20 cellular contexts compared by ENCODE assay signal in genomic region chr10:7435674-7436073, GRCh38. TPM values are rescaled to one million over a fixed set of nuclear protein-coding genes. Genes with fewer than 3 reads are reported as not detected.
A peak's percentile ranks its signal among the peaks of the same experiment; 100 is the strongest.
DNase-seq lines count a peak whose midpoint lies in the region; ATAC-seq and TF ChIP-seq lines count a peak whose summit lies in the region.
"Had no signal": no experiment of that assay in that cellular context is flagged by ENCODE, and none has a peak within 500 bp of the region (broad histone marks: within the 10 kb centered on the region; RNA-seq: fewer than 3 reads in every experiment).

No MANE protein-coding gene starts in this region.

- in situ Hi-C loops in HAP-1 (cut with MboI; ENCODE audit: low sequenced_read_pairs) (no loop called here), gastrocnemius medialis (cut with MboI; ENCODE audit: low sequenced_read_pairs in 4 of 4) (no loop called here)

- H3F3A ChIP-seq in DOHH2 (ENCODE audit: control insufficient read depth, insufficient read depth): peaks cover 8% of the 10 kb centered on the region

- no peak for TF ChIP-seq CTCF in DOHH2 (IDR thresholded peaks at IDR 0.05; ENCODE audit: low read depth, low read length, poor library complexity, severe bottlenecking)
- TF ChIP-seq CTCF in gastrocnemius medialis (IDR thresholded peaks at IDR 0.05 in 4 of 5, conservative IDR thresholded peaks at IDR 0.05 in 1 of 5): no peak

- no peaks in the 10 kb centered on the region for H4K20me1 ChIP-seq in DOHH2 (ENCODE audit: control insufficient read depth, insufficient read depth, low read depth, low read length)

- ATAC-seq in GM19043 (IDR thresholded peaks at IDR 0.05; ENCODE audit: low read depth, unreplicated experiment) (peak; percentile 51), HG03159 (IDR thresholded peaks at IDR 0.05; ENCODE audit: unreplicated experiment) (peak; percentile 72), gastrocnemius medialis (no peak), HG03378 (IDR thresholded peaks at IDR 0.05; ENCODE audit: unreplicated experiment) (no peak)
- ATAC-seq: A549; left lobe of liver; stimulated activated effector memory CD8-positive, alpha-beta T cell treated with anti-CD3 and anti-CD28 coated beads, Interleukin-12 subunit alpha, Interleukin-12 subunit beta, amount 100 ng/mL, for 72 hours had no signal

- no peaks in the 10 kb centered on the region for H3K9me2 ChIP-seq in DOHH2 (replicated peaks; ENCODE audit: control insufficient read depth, low read length)

- TF ChIP-seq POLR2A in gastrocnemius medialis (IDR thresholded peaks at IDR 0.05): no peak

- H3K79me2 ChIP-seq in DOHH2 (ENCODE audit: control insufficient read depth, low read length): no peaks in the 10 kb centered on the region

- peak overlapping the region; percentile 67; the same call in 1 of the 2 replicates for H3K4me2 ChIP-seq in DOHH2 (ENCODE audit: low read length)
- H3K4me2 ChIP-seq: A549, KMS-11, smooth muscle cell had no signal

- no peaks in the 10 kb centered on the region for H3K27me3 ChIP-seq in DOHH2 (ENCODE audit: control insufficient read depth, low read length)
- H3K27me3 ChIP-seq in HAP-1 (ENCODE audit: low read depth): peaks cover 3% of the 10 kb centered on the region; the same call in 1 of the 2 replicates
- H3K27me3 ChIP-seq in gastrocnemius medialis: peaks cover 0 to 4% (median 0%) of the 10 kb centered on the region in 3 donors

- no peaks in the 10 kb centered on the region for H3K9me3 ChIP-seq in DOHH2 (ENCODE audit: control insufficient read depth, insufficient read depth, low read length)
- no peaks in the 10 kb centered on the region for H3K9me3 ChIP-seq in HAP-1
- H3K9me3 ChIP-seq in gastrocnemius medialis: no peaks in the 10 kb centered on the region
- H3K9me3 ChIP-seq: A549, transverse colon had no signal

- peaks cover 63% of the 10 kb centered on the region for H3K4me1 ChIP-seq in DOHH2 (ENCODE audit: control insufficient read depth, low read length)
- peaks cover 40% of the 10 kb centered on the region for H3K4me1 ChIP-seq in HAP-1
- no peaks in the 10 kb centered on the region for H3K4me1 ChIP-seq in gastrocnemius medialis
- H3K4me1 ChIP-seq: A549 had no signal

- H3K36me3 ChIP-seq in DOHH2 (ENCODE audit: control insufficient read depth, low read length) (no peaks in the 10 kb centered on the region), HAP-1 (replicated peaks) (no peaks in the 10 kb centered on the region), gastrocnemius medialis (no peaks in the 10 kb centered on the region)
- H3K36me3 ChIP-seq: transverse colon had no signal

- H3K27ac ChIP-seq in DOHH2 (ENCODE audit: low read depth, low read length) (no peak overlapping the region), gastrocnemius medialis (no peak overlapping the region)
- H3K27ac ChIP-seq: A549, HL-60, KMS-11, transverse colon had no signal

- no peak overlapping the region for H3K4me3 ChIP-seq in DOHH2 (ENCODE audit: low read length)
- H3K4me3 ChIP-seq in HAP-1: no peak overlapping the region
- H3K4me3 ChIP-seq in gastrocnemius medialis: no peak overlapping the region
- H3K4me3 ChIP-seq: A549, smooth muscle cell, transverse colon had no signal

- intact Hi-C loops in gastrocnemius medialis (cut with DNase I; ENCODE audit: low total_unique reads): no loop called here

- DNase-seq in HAP-1 (ENCODE audit: low spot score in 2 of 2) (peak; percentile 36 to 73), gastrocnemius medialis (no peak), NCI-H146 treated with DMSO at 0.1 percent for 48 hours (lab: John Stamatoyannopoulos, UW; ENCODE audit: unreplicated experiment) (no peak), pons (ENCODE audit: low spot score) (no peak)
- DNase-seq: activated CD8-positive, alpha-beta memory T cell treated with anti-CD3 and anti-CD28 coated beads for 24 hours; aorta; DMS79; NCI-H1417; NCI-H2227 treated with DMSO at 0.1 percent for 48 hours; transverse colon had no signal

RNA-seq across cellular contexts. Expression of gene SFMBT2, which starts 24.8 kb away (rescaled TPM):
- total RNA-seq in gastrocnemius medialis: 1 to 10 TPM; 1.1 to 6.9 (median 2.1) TPM

Comparison
In these comparisons a context has a peak if more than half of its experiments do, and no peak if none do; other contexts are left out.
1. ATAC-seq: peak in GM19043 (single experiment) and HG03159 (single experiment); none in gastrocnemius medialis (0 of 2) and HG03378 (single experiment).
2. DNase-seq: peak in HAP-1 (2 of 2); none in gastrocnemius medialis (0 of 2), NCI-H146 treated with DMSO at 0.1 percent for 48 hours (single experiment) and pons (single experiment).